In genomic region chr22:22297790-22298653, GRCh38 we compare ENCODE assay signal across 8 cellular contexts. TPM values are rescaled to one million over a fixed set of nuclear protein-coding genes. Genes with fewer than 3 reads are reported as not detected.
DNase-seq lines count a peak whose midpoint lies in the region; ATAC-seq and TF ChIP-seq lines count a peak whose summit lies in the region.
"Not testable (repeated sequence)": the region's sequence is repeated elsewhere in the genome, so short reads cannot be mapped to it uniquely, and the experiment has no call there.

No MANE protein-coding gene starts in this region.

- ATAC-seq in HG02943 (IDR thresholded peaks at IDR 0.05; ENCODE audit: low read depth, unreplicated experiment): peak; percentile 80
- ATAC-seq in WTC11: peak; percentile 95

- H3K27me3 Mint-ChIP-seq in WTC11 (ENCODE audit: low read depth): peaks cover 61% of the 10 kb centered on the region
- not testable (repeated sequence) for H3K27me3 Mint-ChIP-seq in type B pancreatic cell

- CTCF ChIA-PET in WTC11 (lab: Charles Lee): interaction anchor here (1.0 kb wide), 1 partner anchor 62 kb away, joined by 3 read pairs; no protein-coding TSS in a partner anchor

- not testable (repeated sequence) for H3K9me3 Mint-ChIP-seq in WTC11, type B pancreatic cell

- TF ChIP-seq CTCF in GM12872 (IDR thresholded peaks at IDR 0.05; ENCODE audit: insufficient read depth, low read depth, low read length) (peak; percentile 41), brain microvascular endothelial cell (IDR thresholded peaks at IDR 0.05; ENCODE audit: low read depth, low read length, missing control alignments) (peak; percentile 55), type B pancreatic cell (conservative IDR thresholded peaks at IDR 0.05) (peak; percentile 67)
- TF ChIP-seq CTCF in WTC11 (IDR thresholded peaks at IDR 0.05): not testable (repeated sequence)

- H3K27ac Mint-ChIP-seq in WTC11: not testable (repeated sequence)
- peak overlapping the region; percentile 81 for H3K27ac Mint-ChIP-seq in type B pancreatic cell

- not testable (repeated sequence) for H3K36me3 ChIP-seq in brain microvascular endothelial cell (replicated peaks); iPS-15b (ENCODE audit: control insufficient read depth, insufficient read depth, low read length)

- peaks cover 22% of the 10 kb centered on the region for H3K4me1 Mint-ChIP-seq in WTC11
- not testable (repeated sequence) for H3K4me1 Mint-ChIP-seq in type B pancreatic cell (ENCODE audit: unreplicated experiment)

- not testable (repeated sequence) for H3K9ac ChIP-seq in iPS-15b (ENCODE audit: low read depth, low read length)

- not testable (repeated sequence) for H3K36me3 Mint-ChIP-seq in WTC11, type B pancreatic cell

- H3K4me3 Mint-ChIP-seq in WTC11 (peak overlapping the region; percentile 84), type B pancreatic cell (peak overlapping the region; percentile 93)

- not testable (repeated sequence) for H3K9me3 ChIP-seq in iPS-15b (ENCODE audit: control insufficient read depth, insufficient read depth, low read length)

- H3K4me3 ChIP-seq in brain microvascular endothelial cell (ENCODE audit: low read depth, low read length): peak overlapping the region; percentile 70
- H3K4me3 ChIP-seq in iPS-15b (ENCODE audit: low read depth, low read length): peak overlapping the region; percentile 64

- POLR2A ChIA-PET in WTC11 (lab: Charles Lee): not testable (repeated sequence)

- not testable (repeated sequence) for H3K27me3 ChIP-seq in brain microvascular endothelial cell (replicated peaks)
- peaks cover 11% of the 10 kb centered on the region for H3K27me3 ChIP-seq in iPS-15b (ENCODE audit: control insufficient read depth, insufficient read depth, low read length)

- H3K4me1 ChIP-seq in iPS-15b (ENCODE audit: control insufficient read depth, insufficient read depth, low read length): not testable (repeated sequence)

- DNase-seq in NCI-H2196 (lab: John Stamatoyannopoulos, UW; ENCODE audit: unreplicated experiment) (peak; percentile 54), WTC11 (ENCODE audit: low spot score) (peak; percentile 59), brain microvascular endothelial cell (peak; percentile 18), retina (peak; percentile 85), type B pancreatic cell (ENCODE audit: extremely low spot score, unreplicated experiment) (peak; percentile 90)

- in situ Hi-C loops in brain microvascular endothelial cell (cut with HindIII; ENCODE audit: low pct_ligation_motif_present, low sequenced_read_pairs): not testable (repeated sequence)

- H3K27ac ChIP-seq in brain microvascular endothelial cell: peak overlapping the region; percentile 53

TF ChIP-seq in WTC11, 78 proteins besides CTCF, POLR2A, EP300 and RAD21:
- TF ChIP-seq, protein P1, sequence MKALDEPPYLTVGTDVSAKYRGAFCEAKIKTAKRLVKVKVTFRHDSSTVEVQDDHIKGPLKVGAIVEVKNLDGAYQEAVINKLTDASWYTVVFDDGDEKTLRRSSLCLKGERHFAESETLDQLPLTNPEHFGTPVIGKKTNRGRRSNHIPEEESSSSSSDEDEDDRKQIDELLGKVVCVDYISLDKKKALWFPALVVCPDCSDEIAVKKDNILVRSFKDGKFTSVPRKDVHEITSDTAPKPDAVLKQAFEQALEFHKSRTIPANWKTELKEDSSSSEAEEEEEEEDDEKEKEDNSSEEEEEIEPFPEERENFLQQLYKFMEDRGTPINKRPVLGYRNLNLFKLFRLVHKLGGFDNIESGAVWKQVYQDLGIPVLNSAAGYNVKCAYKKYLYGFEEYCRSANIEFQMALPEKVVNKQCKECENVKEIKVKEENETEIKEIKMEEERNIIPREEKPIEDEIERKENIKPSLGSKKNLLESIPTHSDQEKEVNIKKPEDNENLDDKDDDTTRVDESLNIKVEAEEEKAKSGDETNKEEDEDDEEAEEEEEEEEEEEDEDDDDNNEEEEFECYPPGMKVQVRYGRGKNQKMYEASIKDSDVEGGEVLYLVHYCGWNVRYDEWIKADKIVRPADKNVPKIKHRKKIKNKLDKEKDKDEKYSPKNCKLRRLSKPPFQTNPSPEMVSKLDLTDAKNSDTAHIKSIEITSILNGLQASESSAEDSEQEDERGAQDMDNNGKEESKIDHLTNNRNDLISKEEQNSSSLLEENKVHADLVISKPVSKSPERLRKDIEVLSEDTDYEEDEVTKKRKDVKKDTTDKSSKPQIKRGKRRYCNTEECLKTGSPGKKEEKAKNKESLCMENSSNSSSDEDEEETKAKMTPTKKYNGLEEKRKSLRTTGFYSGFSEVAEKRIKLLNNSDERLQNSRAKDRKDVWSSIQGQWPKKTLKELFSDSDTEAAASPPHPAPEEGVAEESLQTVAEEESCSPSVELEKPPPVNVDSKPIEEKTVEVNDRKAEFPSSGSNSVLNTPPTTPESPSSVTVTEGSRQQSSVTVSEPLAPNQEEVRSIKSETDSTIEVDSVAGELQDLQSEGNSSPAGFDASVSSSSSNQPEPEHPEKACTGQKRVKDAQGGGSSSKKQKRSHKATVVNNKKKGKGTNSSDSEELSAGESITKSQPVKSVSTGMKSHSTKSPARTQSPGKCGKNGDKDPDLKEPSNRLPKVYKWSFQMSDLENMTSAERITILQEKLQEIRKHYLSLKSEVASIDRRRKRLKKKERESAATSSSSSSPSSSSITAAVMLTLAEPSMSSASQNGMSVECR (CRISPR knock-in tag; IDR thresholded peaks at IDR 0.05; ENCODE audit: borderline replicate concordance): peak; percentile 60; the same call in 1 of the 2 replicates
- peak; percentile 47; the same call in 1 of the 2 replicates for TF ChIP-seq SP1 (CRISPR knock-in tag; conservative IDR thresholded peaks at IDR 0.05)
- TF ChIP-seq HMGXB4 (CRISPR knock-in tag; IDR thresholded peaks at IDR 0.05): peak; percentile 39
- TF ChIP-seq FOXP1 (CRISPR knock-in tag; IDR thresholded peaks at IDR 0.05; ENCODE audit: borderline replicate concordance): peak; percentile 72; the same call in 1 of the 2 replicates

RNA-seq across cellular contexts. Expression of gene VPREB1, which starts 53.4 kb away (rescaled TPM):
- total RNA-seq in WTC11 (2021) (not detected in 3 replicates), type B pancreatic cell (ENCODE audit: low replicate concordance) (not detected in 2 replicates)

Comparison
In these comparisons a context has a peak if more than half of its experiments do, and no peak if none do; other contexts are left out.
1. Peak in every context shown above with its lines: DNase-seq, ATAC-seq, H3K4me3 ChIP-seq and H3K27ac ChIP-seq.
2. DNase-seq: peak in every context shown above with its lines; median percentile 90 in type B pancreatic cell; 85 in retina; 59 in WTC11; 54 in NCI-H2196; 18 in brain microvascular endothelial cell.